In the genomic region with DNA sequence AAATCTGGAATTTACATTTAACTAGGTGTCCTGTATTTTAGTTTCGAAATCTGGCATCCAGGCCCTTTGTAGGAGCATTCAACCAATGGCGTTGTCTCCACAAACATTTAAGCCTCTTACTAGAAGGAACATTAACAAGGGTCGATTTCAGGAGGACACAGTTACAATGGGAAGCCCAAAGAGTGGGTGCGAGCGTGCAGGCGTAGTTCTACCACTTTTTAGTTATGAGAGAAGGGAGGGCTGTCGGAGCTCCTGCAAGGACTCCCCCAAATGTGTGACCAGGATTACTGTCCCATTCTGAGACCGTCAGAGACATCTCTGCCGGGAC, we compare ENCODE assay signal across 8 cellular contexts. TPM values are rescaled to one million over a fixed set of nuclear protein-coding genes. Genes with fewer than 3 reads are reported as not detected.
A peak's percentile ranks its signal among the peaks of the same experiment; 100 is the strongest.
DNase-seq lines count a peak whose midpoint lies in the region; ATAC-seq lines count a peak whose summit lies in the region.

No MANE protein-coding gene starts in this region.

- peak; percentile 32 for ATAC-seq in HG02678 (IDR thresholded peaks at IDR 0.05; ENCODE audit: unreplicated experiment)
- ATAC-seq in activated T-helper 17 cell treated with anti-CD3 and anti-CD28 coated beads, Interleukin-2, amount 50 U/mL, for 72 hours (replicated peaks), result peak; percentile 30
- ATAC-seq in stimulated activated naive B cell treated with anti-CD40 and anti-IgM and Interleukin-4, amounts not matched to agents 10 μg/mL and 1 μg/mL and 100 μg/mL, for 72 hours (replicated peaks), result peak; percentile 39 to 41

- no peak for DNase-seq in CD8-positive, alpha-beta memory T cell
- no peak for DNase-seq in iPS DF 6.9 (ENCODE audit: low read depth, low spot score)
- DNase-seq in stimulated activated naive B cell treated with anti-CD40 and anti-IgM and Interleukin-4, amounts not matched to agents 10 μg/mL and 1 μg/mL and 100 μg/mL, for 72 hours, result no peak
- no peak for DNase-seq in RKO (ENCODE audit: low spot score)
- DNase-seq in activated CD8-positive, alpha-beta memory T cell treated with anti-CD3 and anti-CD28 coated beads, Interleukin-2, amount 50 U/mL, for 4 hours, result no peak
- DNase-seq in stimulated activated CD4-positive, alpha-beta T cell treated with anti-CD3 and anti-CD28 coated beads, Interleukin-1b, Interleukin-23, amount 100 ng/mL, for 48 hours, result no peak

- POLR2A ChIA-PET in CD8-positive, alpha-beta memory T cell (lab: Charles Lee), result interaction anchor here (0.7 to 2.8 kb wide), 4 partner anchors 9 to 226 kb away, joined by 3 to 51 read pairs (median 3); a partner anchor contains a TSS

- H3K36me3 Mint-ChIP-seq in CD8-positive, alpha-beta memory T cell, result peaks cover 10 to 28% (median 11%) of the 10 kb centered on the region in 3 donors
- H3K36me3 Mint-ChIP-seq in activated T-helper 17 cell treated with anti-CD3 and anti-CD28 coated beads, Interleukin-2, amount 50 U/mL, for 72 hours (ENCODE audit: low read depth), result peaks cover 35% of the 10 kb centered on the region
- H3K36me3 Mint-ChIP-seq in stimulated activated naive B cell treated with anti-CD40 and anti-IgM and Interleukin-4, amounts not matched to agents 10 μg/mL and 1 μg/mL and 100 μg/mL, for 72 hours, result peaks cover 18 to 29% of the 10 kb centered on the region in 2 donors

- whole genome bisulfite sequencing in iPS DF 6.9 (ENCODE audit: insufficient coverage, insufficient read length), result no CpG with 5 or more reads among the region's 9 CpGs

- H3K4me3 Mint-ChIP-seq in CD8-positive, alpha-beta memory T cell, result peak overlapping the region; percentile 93 to 98 (median 96)
- H3K4me3 Mint-ChIP-seq in activated T-helper 17 cell treated with anti-CD3 and anti-CD28 coated beads, Interleukin-2, amount 50 U/mL, for 72 hours, result peak overlapping the region; percentile 99
- H3K4me3 Mint-ChIP-seq in stimulated activated naive B cell treated with anti-CD40 and anti-IgM and Interleukin-4, amounts not matched to agents 10 μg/mL and 1 μg/mL and 100 μg/mL, for 72 hours, result peak overlapping the region; percentile 97 to 98

- H3K4me3 ChIP-seq in CD8-positive, alpha-beta memory T cell (ENCODE audit: low read length), result peak overlapping the region; percentile 90
- H3K4me3 ChIP-seq in iPS DF 6.9 (ENCODE audit: low read length), result peak overlapping the region; percentile 73; the same call in 1 of the 2 replicates

- H3K36me3 ChIP-seq in CD8-positive, alpha-beta memory T cell (ENCODE audit: insufficient read depth, low read length), result peaks cover 6% of the 10 kb centered on the region
- H3K36me3 ChIP-seq in iPS DF 6.9 (ENCODE audit: control insufficient read depth, insufficient read depth, low read length), result peaks cover 10% of the 10 kb centered on the region; the same call in 1 of the 2 replicates

- CTCF ChIA-PET in CD8-positive, alpha-beta memory T cell (lab: Charles Lee), result interaction anchor here (0.6 to 6.5 kb wide), 5 partner anchors 8 to 389 kb away, joined by 3 to 37 read pairs (median 7); no protein-coding TSS in a partner anchor

- H3K27ac ChIP-seq in CD8-positive, alpha-beta memory T cell (ENCODE audit: low read depth, low read length), result peak overlapping the region; percentile 74
- no peak overlapping the region for H3K27ac ChIP-seq in iPS DF 6.9 (ENCODE audit: low read length)

- H3K9me3 Mint-ChIP-seq in CD8-positive, alpha-beta memory T cell, result no peaks in the 10 kb centered on the region
- H3K9me3 Mint-ChIP-seq in activated T-helper 17 cell treated with anti-CD3 and anti-CD28 coated beads, Interleukin-2, amount 50 U/mL, for 72 hours, result no peaks in the 10 kb centered on the region
- H3K9me3 Mint-ChIP-seq in stimulated activated naive B cell treated with anti-CD40 and anti-IgM and Interleukin-4, amounts not matched to agents 10 μg/mL and 1 μg/mL and 100 μg/mL, for 72 hours, result no peaks in the 10 kb centered on the region

- H3K27ac Mint-ChIP-seq in CD8-positive, alpha-beta memory T cell, result peak overlapping the region; percentile 52 to 96 (median 90)
- H3K27ac Mint-ChIP-seq in activated T-helper 17 cell treated with anti-CD3 and anti-CD28 coated beads, Interleukin-2, amount 50 U/mL, for 72 hours, result peak overlapping the region; percentile 94
- no peak overlapping the region for H3K27ac Mint-ChIP-seq in stimulated activated naive B cell treated with anti-CD40 and anti-IgM and Interleukin-4, amounts not matched to agents 10 μg/mL and 1 μg/mL and 100 μg/mL, for 72 hours

- H3K9me3 ChIP-seq in CD8-positive, alpha-beta memory T cell (ENCODE audit: low read length), result no peaks in the 10 kb centered on the region
- no peaks in the 10 kb centered on the region for H3K9me3 ChIP-seq in iPS DF 6.9 (ENCODE audit: control insufficient read depth, insufficient read depth, low read length)

- H3K4me1 Mint-ChIP-seq in CD8-positive, alpha-beta memory T cell, result peaks cover 26 to 43% (median 36%) of the 10 kb centered on the region in 3 donors
- H3K4me1 Mint-ChIP-seq in activated T-helper 17 cell treated with anti-CD3 and anti-CD28 coated beads, Interleukin-2, amount 50 U/mL, for 72 hours, result peaks cover 21% of the 10 kb centered on the region
- peaks cover 28 to 49% of the 10 kb centered on the region in 2 donors for H3K4me1 Mint-ChIP-seq in stimulated activated naive B cell treated with anti-CD40 and anti-IgM and Interleukin-4, amounts not matched to agents 10 μg/mL and 1 μg/mL and 100 μg/mL, for 72 hours

- peaks cover 10% of the 10 kb centered on the region for H3K4me1 ChIP-seq in CD8-positive, alpha-beta memory T cell (ENCODE audit: insufficient read depth, low read length)
- 0 out of 2 replicates have a peak, but pooled peaks cover 5% of the 10 kb centered on the region for H3K4me1 ChIP-seq in iPS DF 6.9 (ENCODE audit: control insufficient read depth, insufficient read depth, low read length)

- H3K27me3 ChIP-seq in CD8-positive, alpha-beta memory T cell (ENCODE audit: insufficient read depth, low read length, poor library complexity, severe bottlenecking), result no peaks in the 10 kb centered on the region
- no peaks in the 10 kb centered on the region for H3K27me3 ChIP-seq in iPS DF 6.9 (ENCODE audit: control insufficient read depth, insufficient read depth, low read length)

- peaks cover 0 to 7% of the 10 kb centered on the region in 2 donors for H3K27me3 Mint-ChIP-seq in CD8-positive, alpha-beta memory T cell
- no peaks in the 10 kb centered on the region for H3K27me3 Mint-ChIP-seq in activated T-helper 17 cell treated with anti-CD3 and anti-CD28 coated beads, Interleukin-2, amount 50 U/mL, for 72 hours
- H3K27me3 Mint-ChIP-seq in stimulated activated naive B cell treated with anti-CD40 and anti-IgM and Interleukin-4, amounts not matched to agents 10 μg/mL and 1 μg/mL and 100 μg/mL, for 72 hours, result no peaks in the 10 kb centered on the region

RNA-seq across cellular contexts. Expression of a gene that starts 0.4 kb away (rescaled TPM):
- total RNA-seq in CD8-positive, alpha-beta memory T cell, result 10 to 100 TPM in 1 of 2 experiments, 1 to 10 TPM in 1; 8.4 to 11.4 TPM
- polyA plus RNA-seq in CD8-positive, alpha-beta memory T cell, result 13.7 TPM
- 10 to 100 TPM; 11.2 to 31.0 TPM for total RNA-seq in activated T-helper 17 cell treated with anti-CD3 and anti-CD28 coated beads, Interleukin-2, amount 50 U/mL, for 72 hours

RNA-seq across cellular contexts. Expression of a gene that starts 8.7 kb away (rescaled TPM):
- total RNA-seq in CD8-positive, alpha-beta memory T cell, result 100 to 1,000 TPM; 329 to 353 TPM
- 622 TPM for polyA plus RNA-seq in CD8-positive, alpha-beta memory T cell
- 100 to 1,000 TPM; 218 to 229 TPM for total RNA-seq in activated T-helper 17 cell treated with anti-CD3 and anti-CD28 coated beads, Interleukin-2, amount 50 U/mL, for 72 hours

RNA-seq across cellular contexts. Expression of a gene that starts 46.4 kb away (rescaled TPM):
- total RNA-seq in CD8-positive, alpha-beta memory T cell, result not detected
- not detected for polyA plus RNA-seq in CD8-positive, alpha-beta memory T cell
- not detected for total RNA-seq in activated T-helper 17 cell treated with anti-CD3 and anti-CD28 coated beads, Interleukin-2, amount 50 U/mL, for 72 hours
